Comparison of ENCODE assay signal across 17 cellular contexts in genomic region chr1:209433649-209434031, GRCh38.
DNase-seq lines count a peak whose midpoint lies in the region; ATAC-seq and TF ChIP-seq lines count a peak whose summit lies in the region.
"Had no signal": no experiment of that assay in that cellular context is flagged by ENCODE, and none has a peak within 500 bp of the region (broad histone marks: within the 10 kb centered on the region; RNA-seq: fewer than 3 reads in every experiment).

No MANE protein-coding gene starts in this region.

- H3K4me1 ChIP-seq in GM23248 (ENCODE audit: insufficient read depth) (peaks cover 12% of the 10 kb centered on the region), PC-3 (ENCODE audit: insufficient read depth, low read length) (peaks cover 56% of the 10 kb centered on the region), esophagus (ENCODE audit: control insufficient read depth in 2 of 2, insufficient read depth in 2 of 2, low read length in 1 of 2) (no peaks in the 10 kb centered on the region), parathyroid adenoma (peaks cover 8% of the 10 kb centered on the region)

- H3K79me2 ChIP-seq in GM23248 (ENCODE audit: insufficient read depth) = no peaks in the 10 kb centered on the region
- H3K79me2 ChIP-seq in PC-3 (ENCODE audit: low read length) = peaks cover 39% of the 10 kb centered on the region
- H3K79me2 ChIP-seq in parathyroid adenoma = no peaks in the 10 kb centered on the region

- no peak overlapping the region for H3K27ac ChIP-seq in GM23248
- H3K27ac ChIP-seq in PC-3 (ENCODE audit: low read length) = peak overlapping the region; percentile 88
- peak overlapping the region; percentile 49 to 70 for H3K27ac ChIP-seq in esophagus (ENCODE audit: low read depth in 2 of 2, low read length in 1 of 2)
- peak overlapping the region; percentile 77 for H3K27ac ChIP-seq in parathyroid adenoma
- H3K27ac ChIP-seq: HL-60, ovary, SJCRH30 had no signal

- H3K9me2 ChIP-seq in GM23248 (ENCODE audit: insufficient read depth) (no peaks in the 10 kb centered on the region), PC-3 (replicated peaks; ENCODE audit: low read length) (no peaks in the 10 kb centered on the region)

- TF ChIP-seq CTCF in PC-3 (conservative IDR thresholded peaks at IDR 0.05; ENCODE audit: low read depth, low read length) (no peak), parathyroid adenoma (IDR thresholded peaks at IDR 0.05) (no peak)

- CTCF ChIA-PET in PC-3 (lab: Charles Lee) = interaction anchor here (0.5 to 0.6 kb wide), 2 partner anchors 14 to 1189 kb away, joined by 3 read pairs; no protein-coding TSS in a partner anchor

- POLR2A ChIA-PET in PC-3 (lab: Charles Lee; ENCODE audit: unreplicated experiment) = no interaction called here

- H3F3A ChIP-seq in GM23248 (ENCODE audit: insufficient read depth) (no peaks in the 10 kb centered on the region), PC-3 (ENCODE audit: low read length, unreplicated experiment) (peaks cover 42% of the 10 kb centered on the region)

- intact Hi-C loops in PC-3 (cut with micrococcal nuclease) = loop anchor here (2.0 to 10.0 kb wide), 2 partner anchors 231 to 359 kb away; no protein-coding TSS in a partner anchor

- H3K4me3 ChIP-seq in GM23248 (no peak overlapping the region), PC-3 (ENCODE audit: low read length) (peak overlapping the region; percentile 88; the same call in 1 of the 2 replicates), esophagus (ENCODE audit: low read depth in 1 of 2, low read length in 2 of 2) (no peak overlapping the region), parathyroid adenoma (ENCODE audit: low read depth, low read length) (no peak overlapping the region)
- H3K4me3 ChIP-seq: HAP-1, ovary, SJCRH30 had no signal

- H2AFZ ChIP-seq in GM23248 (no peak overlapping the region), PC-3 (ENCODE audit: low read length) (peak overlapping the region; percentile 11; the same call in 1 of the 2 replicates), parathyroid adenoma (peak overlapping the region; percentile 38)

- H4K20me1 ChIP-seq in GM23248 (ENCODE audit: insufficient read depth) (no peaks in the 10 kb centered on the region), PC-3 (ENCODE audit: low read length) (no peaks in the 10 kb centered on the region)

- ATAC-seq in PC-3 = peak; percentile 12
- ATAC-seq: activated CD8-positive, alpha-beta T cell treated with anti-CD3 and anti-CD28 coated beads for 36 hours; stimulated activated naive CD8-positive, alpha-beta T cell treated with anti-CD3 and anti-CD28 coated beads, Interleukin-15, amount 100 ng/mL, for 72 hours had no signal

- H3K9me3 ChIP-seq in GM23248 (ENCODE audit: low read depth) = no peaks in the 10 kb centered on the region
- H3K9me3 ChIP-seq in PC-3 (ENCODE audit: low read length) = no peaks in the 10 kb centered on the region
- H3K9me3 ChIP-seq in esophagus (ENCODE audit: control insufficient read depth in 2 of 2, insufficient read depth in 1 of 2, low read depth in 1 of 2, low read length in 1 of 2) = no peaks in the 10 kb centered on the region
- no peaks in the 10 kb centered on the region for H3K9me3 ChIP-seq in parathyroid adenoma (ENCODE audit: control insufficient read depth, low read length)
- H3K9me3 ChIP-seq: BE2C, HAP-1, ovary, SJCRH30 had no signal

- no peak overlapping the region for H3K4me2 ChIP-seq in GM23248 (ENCODE audit: unreplicated experiment)
- peak overlapping the region; percentile 83 for H3K4me2 ChIP-seq in PC-3 (ENCODE audit: low read length)
- H3K4me2 ChIP-seq in parathyroid adenoma (ENCODE audit: low read length) = no peak overlapping the region

- peak; percentile 24 for DNase-seq in GM23248
- peak; percentile 88 for DNase-seq in PC-3
- no peak for DNase-seq in amniotic stem cell (lab: John Stamatoyannopoulos, UW)
- no peak for DNase-seq in foreskin melanocyte
- no peak for DNase-seq in KBM-7
- no peak for DNase-seq in NCI-H1105 treated with DMSO at 0.1 percent for 48 hours (lab: John Stamatoyannopoulos, UW)
- DNase-seq: activated CD8-positive, alpha-beta T cell treated with anti-CD3 and anti-CD28 coated beads for 36 hours; BE2C; mesenchymal stem cell; NCI-H82; ovary; SJCRH30; stimulated activated naive CD8-positive, alpha-beta T cell treated with anti-CD3 and anti-CD28 coated beads, Interleukin-15, amount 100 ng/mL, for 72 hours had no signal

- BruUV-seq in PC-3 (replicated peaks; lab: Mats Ljungman, UMichigan) = no TSS peak

- in situ Hi-C loops in GM23248 (cut with MboI) = loop anchor here (25.0 kb wide), 1 partner anchor 221 kb away; no protein-coding TSS in a partner anchor
- in situ Hi-C loops in KBM-7 (cut with MboI; ENCODE audit: low pct_unique_long_range_greater_than_20kb, low sequenced_read_pairs) = no loop called here

- H3K27me3 ChIP-seq in GM23248 (replicated peaks; ENCODE audit: insufficient read depth) = no peaks in the 10 kb centered on the region
- H3K27me3 ChIP-seq in PC-3 (ENCODE audit: low read length) = no peaks in the 10 kb centered on the region
- H3K27me3 ChIP-seq in esophagus (ENCODE audit: control insufficient read depth in 1 of 2, insufficient read depth in 2 of 2, low read length in 2 of 2) = no peaks in the 10 kb centered on the region
- no peaks in the 10 kb centered on the region for H3K27me3 ChIP-seq in parathyroid adenoma (ENCODE audit: control insufficient read depth, insufficient read depth, low read length)
- H3K27me3 ChIP-seq: BE2C, ovary, SJCRH30 had no signal

- 38 to 39% methylated on average over 3 of the region's 3 CpGs for WGBS in GM23248 (ENCODE audit: low coverage in 1 of 2, low lambda C conversion rate in 2 of 2, missing lambda C conversion rate in 2 of 2), 2 experiments
- WGBS in esophagus, 2 donors = 29 to 30% methylated on average over 3 of the region's 3 CpGs

- H3K9ac ChIP-seq in GM23248 (no peak overlapping the region), PC-3 (ENCODE audit: low read length) (peak overlapping the region; percentile 50), parathyroid adenoma (no peak overlapping the region)

- no peaks in the 10 kb centered on the region for H3K36me3 ChIP-seq in GM23248 (ENCODE audit: low read depth)
- peaks cover 31% of the 10 kb centered on the region for H3K36me3 ChIP-seq in PC-3 (ENCODE audit: low read depth, low read length)
- H3K36me3 ChIP-seq in esophagus (ENCODE audit: control insufficient read depth in 2 of 2, insufficient read depth in 2 of 2, low read length in 1 of 2) = peaks cover 0 to 13% of the 10 kb centered on the region in 2 donors
- no peaks in the 10 kb centered on the region for H3K36me3 ChIP-seq in parathyroid adenoma (ENCODE audit: control insufficient read depth, insufficient read depth, low read length)
- H3K36me3 ChIP-seq: BE2C, HAP-1, ovary, SJCRH30 had no signal

Comparison
In these comparisons a context has a peak if more than half of its experiments do, and no peak if none do; other contexts are left out.
1. DNase-seq: peak in GM23248 (single experiment) and PC-3 (single experiment); none in amniotic stem cell (single experiment), foreskin melanocyte (single experiment), KBM-7 (single experiment) and NCI-H1105 treated with DMSO at 0.1 percent for 48 hours (single experiment).